In genomic region chr5:59328801-59329296, GRCh38 we compare ENCODE assay signal across 1 cellular context.
TF ChIP-seq lines count a peak whose summit lies in the region.

No MANE protein-coding gene starts in this region.

TF ChIP-seq in GM23338, 12 proteins besides CTCF, POLR2A, EP300 and RAD21 (continued from another document):
- TF ChIP-seq REST (IDR thresholded peaks at IDR 0.05; ENCODE audit: unreplicated experiment) (no peak), ZNF114 (CRISPR knock-in tag; IDR thresholded peaks at IDR 0.05) (no peak), POLR2AphosphoS5 (IDR thresholded peaks at IDR 0.05; ENCODE audit: low read depth) (no peak), ZNF331 (CRISPR knock-in tag; IDR thresholded peaks at IDR 0.05; ENCODE audit: low read depth) (no peak), EZH2 (IDR thresholded peaks at IDR 0.05; ENCODE audit: low read depth, unreplicated experiment) (no peak), ZNF462 (CRISPR knock-in tag; IDR thresholded peaks at IDR 0.05) (no peak)
